25 cellular contexts compared by ENCODE assay signal in genomic region chr3:171684226-171684625, GRCh38.
"Had no signal": no experiment of that assay in that cellular context is flagged by ENCODE, and none has a peak within 500 bp of the region (broad histone marks: within the 10 kb centered on the region; RNA-seq: fewer than 3 reads in every experiment).

No MANE protein-coding gene starts in this region.

- H3K79me2 ChIP-seq: parathyroid adenoma had no signal

- H3K9me3 ChIP-seq: esophagus muscularis mucosa, gastroesophageal sphincter, heart left ventricle, prostate gland, right atrium auricular region, sigmoid colon, spleen, testis, tibial artery, upper lobe of left lung had no signal

- H3K27ac ChIP-seq: coronary artery, esophagus muscularis mucosa, foreskin keratinocyte, gastroesophageal sphincter, heart left ventricle, neural progenitor cell, parathyroid adenoma, prostate gland, right atrium auricular region, sigmoid colon, spleen, testis, tibial artery, upper lobe of left lung had no signal

- DNase-seq: dermis blood vessel endothelial cell; effector memory CD4-positive, alpha-beta T cell; foreskin keratinocyte; heart left ventricle; hippocampal formation; left cardiac atrium; left ventricle myocardium superior; naive thymus-derived CD4-positive, alpha-beta T cell; sigmoid colon; spleen; stimulated activated CD4-positive, alpha-beta T cell treated with anti-CD3 and anti-CD28 coated beads, Interleukin-4, amount 100 ng/mL, for 4 hours; stimulated activated naive CD8-positive, alpha-beta T cell treated with anti-CD3 and anti-CD28 coated beads, Interleukin-15, Interleukin-2, amounts not matched to agents 100 U/mL and 50 U/mL, for 24 hours; substantia nigra; testis; tibial artery; upper lobe of left lung had no signal

- H3K4me3 ChIP-seq: coronary artery, esophagus muscularis mucosa, gastroesophageal sphincter, heart left ventricle, lung, neural progenitor cell, prostate gland, right atrium auricular region, sigmoid colon, spleen, testis, tibial artery, upper lobe of left lung had no signal

- ATAC-seq: foreskin keratinocyte; gastroesophageal sphincter; heart left ventricle; left cardiac atrium; naive thymus-derived CD4-positive, alpha-beta T cell; stimulated activated memory B cell treated with anti-CD40 and anti-IgM and Interleukin-4, amounts not matched to agents 10 μg/mL and 1 μg/mL and 100 μg/mL, for 72 hours; stimulated activated naive CD8-positive, alpha-beta T cell treated with anti-CD3 and anti-CD28 coated beads, Interleukin-15, Interleukin-2, amounts not matched to agents 100 U/mL and 50 U/mL, for 24 hours had no signal

- H3K27me3 ChIP-seq: esophagus muscularis mucosa, foreskin keratinocyte, gastroesophageal sphincter, heart left ventricle, neural progenitor cell, right atrium auricular region, sigmoid colon, spleen, testis, tibial artery, upper lobe of left lung had no signal

- H3K4me1 ChIP-seq: foreskin keratinocyte, neural progenitor cell, prostate gland, testis, upper lobe of left lung had no signal

- H2AFZ ChIP-seq: neural progenitor cell, parathyroid adenoma had no signal

- H3K4me2 ChIP-seq: neural progenitor cell had no signal

- H3K36me3 ChIP-seq: neural progenitor cell, prostate gland, sigmoid colon, upper lobe of left lung had no signal
